In the genomic region with DNA sequence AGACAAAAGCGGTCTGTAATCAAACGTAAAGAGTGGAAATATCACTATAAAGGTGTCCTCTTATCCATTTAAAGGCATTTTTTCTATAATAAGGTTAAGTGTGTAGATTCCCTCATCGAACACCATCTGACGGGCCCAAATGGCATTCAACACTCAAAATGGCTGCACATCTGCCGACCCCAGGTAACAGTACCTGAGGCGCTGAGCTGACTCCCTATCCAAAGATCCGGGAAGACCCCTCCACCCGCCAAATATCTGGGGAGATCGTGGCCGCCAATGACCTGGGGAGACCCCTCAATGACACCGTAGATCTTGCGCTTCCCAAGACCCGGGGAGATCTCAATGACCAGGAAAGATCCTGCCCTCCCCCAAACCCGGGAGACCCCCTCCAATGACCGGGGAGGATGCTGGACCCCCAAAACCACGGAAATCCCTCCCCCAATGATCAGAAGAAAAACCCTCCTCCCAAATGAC, we compare ENCODE assay signal across 8 cellular contexts. TPM values are rescaled to one million over a fixed set of nuclear protein-coding genes. Genes with fewer than 3 reads are reported as not detected.
DNase-seq lines count a peak whose midpoint lies in the region; ATAC-seq, FAIRE-seq and TF ChIP-seq lines count a peak whose summit lies in the region.

No MANE protein-coding gene starts in this region.

- H3K27ac ChIP-seq in endothelial cell of umbilical vein (ENCODE audit: insufficient read depth, low read depth, low read length) = peak overlapping the region; percentile 88

- BruUV-seq in endothelial cell of umbilical vein (replicated peaks; lab: Mats Ljungman, UMichigan) = TSS peak; percentile 57

- no peak for TF ChIP-seq CTCF in endothelial cell of umbilical vein (IDR thresholded peaks at IDR 0.05; ENCODE audit: extremely low read depth in 1 of 2, insufficient read depth in 1 of 2, low read depth in 1 of 2, low read length in 2 of 2)

- H3K9me3 ChIP-seq in endothelial cell of umbilical vein (replicated peaks; ENCODE audit: control insufficient read depth, insufficient read depth, low read length) = no peaks in the 10 kb centered on the region
- peaks cover 3% of the 10 kb centered on the region for H3K9me3 ChIP-seq in neuron (ENCODE audit: low read length)

- dilution Hi-C loops in endothelial cell of umbilical vein (cut with MboI; ENCODE audit: extremely low pct_ligation_motif_present, low sequenced_read_pairs) = no loop called here

- H3K27me3 ChIP-seq in endothelial cell of umbilical vein (ENCODE audit: control insufficient read depth in 2 of 2, insufficient read depth in 2 of 2, low read length in 2 of 2) = peaks cover 5 to 8% of the 10 kb centered on the region in 2 experiments
- H3K27me3 ChIP-seq in neuron (ENCODE audit: insufficient read depth, low read length) = no peaks in the 10 kb centered on the region

- H3K36me3 ChIP-seq in endothelial cell of umbilical vein (ENCODE audit: control insufficient read depth in 2 of 2, extremely low read depth in 1 of 2, insufficient read depth in 2 of 2, low read length in 2 of 2) = peaks cover 0 to 3% of the 10 kb centered on the region in 2 experiments
- peaks cover 27% of the 10 kb centered on the region for H3K36me3 ChIP-seq in neuron (ENCODE audit: insufficient read depth, low read length)

- FAIRE-seq in endothelial cell of umbilical vein (lab: Jason Lieb, UNC) = no peak

- no peaks in the 10 kb centered on the region for H4K20me1 ChIP-seq in endothelial cell of umbilical vein (replicated peaks; ENCODE audit: control insufficient read depth, extremely low read depth, insufficient read depth, low read length)

- peak overlapping the region; percentile 96 for H3K4me2 ChIP-seq in endothelial cell of umbilical vein (ENCODE audit: insufficient read depth, low read length)

- POLR2A ChIA-PET in endothelial cell of umbilical vein (lab: Charles Lee) = interaction anchor here (0.7 to 1.1 kb wide), 5 partner anchors 9 to 23 kb away, joined by 3 to 4 read pairs (median 3); no protein-coding TSS in a partner anchor

- peaks cover 8% of the 10 kb centered on the region for H3K4me1 ChIP-seq in endothelial cell of umbilical vein (ENCODE audit: control insufficient read depth, extremely low read depth, insufficient read depth, low read length)
- H3K4me1 ChIP-seq in neuron (ENCODE audit: insufficient read depth, low read length) = peaks cover 16% of the 10 kb centered on the region

- no peak for TF ChIP-seq POLR2A in endothelial cell of umbilical vein (IDR thresholded peaks at IDR 0.05; ENCODE audit: low read depth, low read length)

- H3K9ac ChIP-seq in endothelial cell of umbilical vein (replicated peaks; ENCODE audit: extremely low read depth, insufficient read depth, low read length) = peak overlapping the region; percentile 99

- no peaks in the 10 kb centered on the region for H3K9me1 ChIP-seq in endothelial cell of umbilical vein (replicated peaks; ENCODE audit: control insufficient read depth, extremely low read depth, insufficient read depth, low read length)

- H2AFZ ChIP-seq in endothelial cell of umbilical vein (ENCODE audit: low read depth, low read length) (peak overlapping the region; percentile 13), neuron (ENCODE audit: low read depth, low read length) (no peak overlapping the region)

- intact Hi-C loops in Right ventricle myocardium superior (cut with DNase I) = no loop called here
- intact Hi-C loops in cardiac septum (cut with DNase I) = no loop called here
- intact Hi-C loops in endothelial cell of umbilical vein (cut with micrococcal nuclease) = loop anchor here (2.0 to 5.0 kb wide), 2 partner anchors 22 to 201 kb away; a partner anchor contains a TSS

- peak overlapping the region; percentile 81 to 99 (median 93) for H3K4me3 ChIP-seq in endothelial cell of umbilical vein (replicated peaks in 1 of 3; ENCODE audit: insufficient read depth in 1 of 3, low read depth in 1 of 3, low read length in 3 of 3)
- H3K4me3 ChIP-seq in neuron (ENCODE audit: low read length) = peak overlapping the region; percentile 96

- no peak for DNase-seq in Right ventricle myocardium superior
- DNase-seq in cardiac septum (ENCODE audit: low spot score) = no peak
- DNase-seq in activated CD4-positive, alpha-beta T cell treated with anti-CD3 and anti-CD28 coated beads, Interleukin-2, amount 50 U/mL, for 1 hour = peak; percentile 23
- DNase-seq in endothelial cell of umbilical vein (ENCODE audit: low read depth, low spot score) = peak; percentile 36
- no peak for DNase-seq in cerebellar nuclear complex (lab: John Stamatoyannopoulos, UW)

- peaks cover 52% of the 10 kb centered on the region for H3K79me2 ChIP-seq in endothelial cell of umbilical vein (ENCODE audit: control insufficient read depth, insufficient read depth, low read length)

- ATAC-seq in Right ventricle myocardium superior (ENCODE audit: poor library complexity) (peak; percentile 18), HG03432 (IDR thresholded peaks at IDR 0.05; ENCODE audit: unreplicated experiment) (no peak), GM19395 (IDR thresholded peaks at IDR 0.05; ENCODE audit: unreplicated experiment) (no peak)

- CTCF ChIA-PET in endothelial cell of umbilical vein (lab: Charles Lee) = interaction anchor here (0.9 to 3.5 kb wide), 8 partner anchors 10 to 316 kb away, joined by 3 to 23 read pairs (median 4); a partner anchor contains a TSS

TF ChIP-seq in endothelial cell of umbilical vein, 7 proteins besides CTCF, POLR2A, EP300 and RAD21:
- TF ChIP-seq GATA2 (IDR thresholded peaks at IDR 0.05; ENCODE audit: insufficient read depth, insufficient read length, low read depth, low read length) (no peak), MYC (IDR thresholded peaks at IDR 0.05; ENCODE audit: low read depth, low read length) (no peak), EZH2 (IDR thresholded peaks at IDR 0.05; ENCODE audit: borderline replicate concordance, low read depth, low read length, severe bottlenecking) (no peak), POLR2AphosphoS5 (IDR thresholded peaks at IDR 0.05; ENCODE audit: insufficient read depth, low read depth, low read length) (no peak), FOS (IDR thresholded peaks at IDR 0.05; ENCODE audit: borderline replicate concordance, insufficient read depth, low read length) (no peak), JUN (IDR thresholded peaks at IDR 0.05; ENCODE audit: borderline replicate concordance, insufficient read depth, insufficient read length, low read depth) (no peak)
- TF ChIP-seq, protein P1, sequence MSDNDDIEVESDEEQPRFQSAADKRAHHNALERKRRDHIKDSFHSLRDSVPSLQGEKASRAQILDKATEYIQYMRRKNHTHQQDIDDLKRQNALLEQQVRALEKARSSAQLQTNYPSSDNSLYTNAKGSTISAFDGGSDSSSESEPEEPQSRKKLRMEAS (IDR thresholded peaks at IDR 0.05; ENCODE audit: insufficient read depth, insufficient read length) = no peak
TF ChIP-seq in endothelial cell of umbilical vein: peak in this region for 0.

RNA-seq across cellular contexts. Expression of a gene that starts 0.5 kb away (rescaled TPM):
- total RNA-seq in Right ventricle myocardium superior (22.7 TPM), cardiac septum (23.9 TPM), endothelial cell of umbilical vein (72.4 and 81.8 TPM in 2 replicates)
- 138 and 143 TPM in 2 replicates for polyA plus RNA-seq in endothelial cell of umbilical vein
- 106 and 115 TPM in 2 replicates for polyA plus RNA-seq in endothelial cell of umbilical vein (2011; cell fraction: cytosol; rRNA removed)
- 373 and 391 TPM in 2 replicates for polyA plus RNA-seq in endothelial cell of umbilical vein (2011; cell fraction: nucleus; rRNA removed)
- 75.9 and 82.9 TPM in 2 replicates for polyA plus RNA-seq in endothelial cell of umbilical vein (2012)
- 97.1 and 99.2 TPM in 2 replicates for polyA minus RNA-seq in endothelial cell of umbilical vein
- polyA minus RNA-seq in endothelial cell of umbilical vein (2011; cell fraction: cytosol; rRNA and poly(A)+ RNA removed) = 24.8 TPM
- 117 and 128 TPM in 2 replicates for polyA minus RNA-seq in endothelial cell of umbilical vein (2011; cell fraction: nucleus; rRNA and poly(A)+ RNA removed)

RNA-seq across cellular contexts. Expression of a gene that starts 30.8 kb away (rescaled TPM):
- total RNA-seq in Right ventricle myocardium superior (13.3 TPM), cardiac septum (22.5 TPM), endothelial cell of umbilical vein (12.8 and 13.4 TPM in 2 replicates)
- 19.1 and 26.2 TPM in 2 replicates for polyA plus RNA-seq in endothelial cell of umbilical vein
- 9.7 and 12.6 TPM in 2 replicates for polyA plus RNA-seq in endothelial cell of umbilical vein (2011; cell fraction: cytosol; rRNA removed)
- 19.1 and 21.3 TPM in 2 replicates for polyA plus RNA-seq in endothelial cell of umbilical vein (2011; cell fraction: nucleus; rRNA removed)
- polyA plus RNA-seq in endothelial cell of umbilical vein (2012) = 9.0 and 9.2 TPM in 2 replicates
- 15.3 and 27.1 TPM in 2 replicates for polyA minus RNA-seq in endothelial cell of umbilical vein
- polyA minus RNA-seq in endothelial cell of umbilical vein (2011; cell fraction: cytosol; rRNA and poly(A)+ RNA removed) = 22.5 TPM
- polyA minus RNA-seq in endothelial cell of umbilical vein (2011; cell fraction: nucleus; rRNA and poly(A)+ RNA removed) = 7.6 and 11.2 TPM in 2 replicates

RNA-seq across cellular contexts. Expression of a gene that starts 53.9 kb away (rescaled TPM):
- total RNA-seq in Right ventricle myocardium superior = 0.16 TPM
- 0.22 TPM for total RNA-seq in cardiac septum
- 0.46 and 0.71 TPM in 2 replicates for total RNA-seq in endothelial cell of umbilical vein
- 0.25 and 0.32 TPM in 2 replicates for polyA plus RNA-seq in endothelial cell of umbilical vein
- 0.12 and 0.16 TPM in 2 replicates for polyA plus RNA-seq in endothelial cell of umbilical vein (2011; cell fraction: cytosol; rRNA removed)
- polyA plus RNA-seq in endothelial cell of umbilical vein (2011; cell fraction: nucleus; rRNA removed) = 0.90 and 1.2 TPM in 2 replicates
- 0.24 and 0.37 TPM in 2 replicates for polyA plus RNA-seq in endothelial cell of umbilical vein (2012)
- 0.36 and 0.76 TPM in 2 replicates for polyA minus RNA-seq in endothelial cell of umbilical vein
- polyA minus RNA-seq in endothelial cell of umbilical vein (2011; cell fraction: cytosol; rRNA and poly(A)+ RNA removed) = 3.7 TPM
- 0.82 and 1.0 TPM in 2 replicates for polyA minus RNA-seq in endothelial cell of umbilical vein (2011; cell fraction: nucleus; rRNA and poly(A)+ RNA removed)

Comparison
In these comparisons a context has a peak if more than half of its experiments do, and no peak if none do; other contexts are left out.
1. DNase-seq: peak in activated CD4-positive, alpha-beta T cell treated with anti-CD3 and anti-CD28 coated beads, Interleukin-2, amount 50 U/mL, for 1 hour (single experiment) and endothelial cell of umbilical vein (single experiment); none in Right ventricle myocardium superior (single experiment), cardiac septum (single experiment) and cerebellar nuclear complex (0 of 2).